In genomic region chr1:207830788-207831187, GRCh38 we compare ENCODE assay signal across 14 cellular contexts.
DNase-seq lines count a peak whose midpoint lies in the region; ATAC-seq and TF ChIP-seq lines count a peak whose summit lies in the region.
"Had no signal": no experiment of that assay in that cellular context is flagged by ENCODE, and none has a peak within 500 bp of the region (broad histone marks: within the 10 kb centered on the region; RNA-seq: fewer than 3 reads in every experiment).

No MANE protein-coding gene starts in this region.

- H3K9ac ChIP-seq in subcutaneous abdominal adipose tissue (ENCODE audit: low read length in 5 of 5): peak overlapping the region in 1 of 5 donors; percentile 12
- H3K9ac ChIP-seq: parathyroid adenoma had no signal

- no peak overlapping the region for H3K4me3 ChIP-seq in ascending aorta
- H3K4me3 ChIP-seq in subcutaneous abdominal adipose tissue (ENCODE audit: low read depth in 1 of 5, low read length in 5 of 5): no peak overlapping the region

- TF ChIP-seq CTCF in ascending aorta (IDR thresholded peaks at IDR 0.05): no peak

- DNase-seq in T-helper 1 cell (no peak), ascending aorta (ENCODE audit: low spot score in 2 of 2) (no peak), memory B cell (ENCODE audit: low spot score in 2 of 2) (no peak), NCI-H128 (lab: John Stamatoyannopoulos, UW; ENCODE audit: unreplicated experiment) (no peak), NCI-H2196 (lab: John Stamatoyannopoulos, UW; ENCODE audit: unreplicated experiment) (no peak)
- DNase-seq: GOT3, NCI-H1436, NCI-H69 had no signal

- peak overlapping the region; percentile 89 for H3K27ac Mint-ChIP-seq in T-helper 1 cell treated with Interleukin-12 subunit alpha and Interleukin-12 subunit beta and Interleukin-4 antibody, amounts not matched to agents 30 μg/mL and 1 μg/mL, for 36 hours
- H3K27ac Mint-ChIP-seq in memory B cell: peak overlapping the region; percentile 54

- peaks cover 18% of the 10 kb centered on the region for H3K36me3 Mint-ChIP-seq in T-helper 1 cell treated with Interleukin-12 subunit alpha and Interleukin-12 subunit beta and Interleukin-4 antibody, amounts not matched to agents 30 μg/mL and 1 μg/mL, for 36 hours (ENCODE audit: low read depth)
- H3K36me3 Mint-ChIP-seq in memory B cell: peaks cover 2% of the 10 kb centered on the region

- H3K9me3 Mint-ChIP-seq in T-helper 1 cell treated with Interleukin-12 subunit alpha and Interleukin-12 subunit beta and Interleukin-4 antibody, amounts not matched to agents 30 μg/mL and 1 μg/mL, for 36 hours: no peaks in the 10 kb centered on the region
- no peaks in the 10 kb centered on the region for H3K9me3 Mint-ChIP-seq in memory B cell

- no peak for ATAC-seq in memory B cell (ENCODE audit: low read depth)
- no peak for ATAC-seq in GM21529 (IDR thresholded peaks at IDR 0.05; ENCODE audit: unreplicated experiment)

- H3K4me1 Mint-ChIP-seq in T-helper 1 cell treated with Interleukin-12 subunit alpha and Interleukin-12 subunit beta and Interleukin-4 antibody, amounts not matched to agents 30 μg/mL and 1 μg/mL, for 36 hours (ENCODE audit: low read depth): peaks cover 79% of the 10 kb centered on the region
- peaks cover 57% of the 10 kb centered on the region for H3K4me1 Mint-ChIP-seq in memory B cell

- H3K9me3 ChIP-seq in ascending aorta (no peaks in the 10 kb centered on the region), subcutaneous abdominal adipose tissue (ENCODE audit: control insufficient read depth in 5 of 5, low read length in 5 of 5) (no peaks in the 10 kb centered on the region)

- no peak overlapping the region for H3K4me3 Mint-ChIP-seq in T-helper 1 cell treated with Interleukin-12 subunit alpha and Interleukin-12 subunit beta and Interleukin-4 antibody, amounts not matched to agents 30 μg/mL and 1 μg/mL, for 36 hours
- no peak overlapping the region for H3K4me3 Mint-ChIP-seq in memory B cell

- no peaks in the 10 kb centered on the region for H3K27me3 ChIP-seq in ascending aorta
- H3K27me3 ChIP-seq in subcutaneous abdominal adipose tissue (ENCODE audit: control insufficient read depth in 5 of 5, insufficient read depth in 4 of 5, low read length in 5 of 5): no peaks in the 10 kb centered on the region

- intact Hi-C loops in ascending aorta (cut with DNase I): no loop called here

- H3K36me3 ChIP-seq in ascending aorta (peaks cover 0 to 5% of the 10 kb centered on the region in 2 donors), subcutaneous abdominal adipose tissue (ENCODE audit: control insufficient read depth in 5 of 5, insufficient read depth in 5 of 5, low read length in 5 of 5) (peaks cover 0 to 6% (median 0%) of the 10 kb centered on the region in 5 donors)

- H3K27ac ChIP-seq in ascending aorta: peak overlapping the region; percentile 73 to 86
- H3K27ac ChIP-seq in subcutaneous abdominal adipose tissue (ENCODE audit: low read depth, low read length): peak overlapping the region; percentile 87
- H3K27ac ChIP-seq: 22Rv1, parathyroid adenoma, VCaP had no signal

- H3K27me3 Mint-ChIP-seq in T-helper 1 cell treated with Interleukin-12 subunit alpha and Interleukin-12 subunit beta and Interleukin-4 antibody, amounts not matched to agents 30 μg/mL and 1 μg/mL, for 36 hours (ENCODE audit: low read depth): no peaks in the 10 kb centered on the region
- H3K27me3 Mint-ChIP-seq in memory B cell: no peaks in the 10 kb centered on the region

- H3K4me1 ChIP-seq in ascending aorta: peaks cover 14 to 53% of the 10 kb centered on the region in 2 donors
- H3K4me1 ChIP-seq in subcutaneous abdominal adipose tissue (ENCODE audit: control insufficient read depth in 5 of 5, insufficient read depth in 5 of 5, low read length in 5 of 5): peaks cover 19 to 74% (median 64%) of the 10 kb centered on the region in 5 donors
